Comparison of ENCODE assay signal across 25 cellular contexts in the genomic region with DNA sequence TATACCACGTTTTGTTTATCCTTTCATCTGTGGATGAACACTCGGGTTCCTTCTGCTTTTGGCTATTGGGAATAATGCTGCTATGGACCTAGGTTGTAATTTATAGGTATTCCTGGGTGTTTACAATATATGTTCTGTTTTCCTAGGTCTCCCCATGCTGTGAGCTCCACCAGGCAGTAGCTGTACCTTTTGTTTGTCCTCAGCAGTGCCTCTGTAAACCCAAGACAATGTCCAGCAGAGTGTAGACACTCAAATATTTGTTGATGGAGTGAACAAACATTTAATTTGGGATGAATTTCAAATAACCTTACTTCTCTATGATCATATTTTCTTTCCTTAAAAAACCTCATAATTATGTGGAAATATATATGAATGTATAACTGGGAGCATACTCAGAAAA.
"Had no signal": no experiment of that assay in that cellular context is flagged by ENCODE, and none has a peak within 500 bp of the region (broad histone marks: within the 10 kb centered on the region; RNA-seq: fewer than 3 reads in every experiment).

No MANE protein-coding gene starts in this region.

- DNase-seq: activated CD4-positive, alpha-beta memory T cell treated with anti-CD3 and anti-CD28 coated beads for 36 hours; activated CD4-positive, alpha-beta T cell treated with anti-CD3 and anti-CD28 coated beads, Interleukin-2, amount 10 ng/mL, durations not matched to agents 7 days and 5 days; activated CD4-positive, CD25-positive, alpha-beta regulatory T cell; activated CD8-positive, alpha-beta memory T cell treated with anti-CD3 and anti-CD28 coated beads for 24 hours; activated effector memory CD4-positive, alpha-beta T cell treated with anti-CD3 and anti-CD28 coated beads, Interleukin-2, amount 50 U/mL, for 16 hours; activated naive CD4-positive, alpha-beta T cell treated with anti-CD3 and anti-CD28 coated beads for 36 hours; activated T-cell treated with anti-CD3 and anti-CD28 coated beads, Interleukin-2, amount 50 U/mL, for 4 hours; amygdala; colonic mucosa; KG1; MG63; MV-4-11; NCI-H1092 treated with DMSO at 0.1 percent for 48 hours; NCI-H1436; NCI-H187 treated with DMSO at 0.1 percent for 48 hours; NCI-H2171; NCI-H2227 treated with DMSO at 0.1 percent for 48 hours; NCI-H446 treated with DMSO at 0.1 percent for 48 hours; NCI-H524 treated with DMSO at 0.1 percent for 48 hours; NK-92 treated with Interleukin-12 subunit alpha and Interleukin-12 subunit beta, amount 100 ng/mL, for 24 hours; OCI-M1; SHP77; T-helper 2 cell; T1000 had no signal

- H3K36me3 ChIP-seq: colonic mucosa, MG63, SJSA1 had no signal

- H3K4me3 ChIP-seq: colonic mucosa, MG63, SJSA1 had no signal

- H3K9me3 ChIP-seq: colonic mucosa, MG63, SJSA1 had no signal

- H3K27me3 ChIP-seq: colonic mucosa, MG63, SJSA1 had no signal

- H3K4me1 ChIP-seq: colonic mucosa had no signal

- H3K27ac ChIP-seq: colonic mucosa had no signal

- ATAC-seq: activated T-cell treated with anti-CD3 and anti-CD28 coated beads, Interleukin-2, amount 50 U/mL, for 4 hours had no signal
